In genomic region chr3:41267975-41268640, GRCh38 we compare ENCODE assay signal across 10 cellular contexts.
DNase-seq lines count a peak whose midpoint lies in the region; ATAC-seq and TF ChIP-seq lines count a peak whose summit lies in the region.
"Had no signal": no experiment of that assay in that cellular context is flagged by ENCODE, and none has a peak within 500 bp of the region (broad histone marks: within the 10 kb centered on the region; RNA-seq: fewer than 3 reads in every experiment).

No MANE protein-coding gene starts in this region.

- H3K36me3 ChIP-seq in spleen: no peaks in the 10 kb centered on the region

- H3K27ac ChIP-seq in spleen: no peak overlapping the region

- no peak for TF ChIP-seq POLR2A in spleen (IDR thresholded peaks at IDR 0.05)

- intact Hi-C loops in spleen (cut with DNase I; ENCODE audit: low total_unique reads) (no loop called here), CD14-positive monocyte (cut with micrococcal nuclease) (no loop called here)

- H3K9me3 Mint-ChIP-seq in chondrocyte (ENCODE audit: low read depth): peaks cover 5% of the 10 kb centered on the region
- H3K9me3 Mint-ChIP-seq in CD14-positive monocyte: peaks cover 0 to 28% (median 10%) of the 10 kb centered on the region in 7 donors

- peaks cover 3% of the 10 kb centered on the region for H3K36me3 Mint-ChIP-seq in chondrocyte (ENCODE audit: low read depth)
- no peaks in the 10 kb centered on the region for H3K36me3 Mint-ChIP-seq in CD14-positive monocyte
- H3K36me3 Mint-ChIP-seq: natural killer cell had no signal

- TF ChIP-seq CTCF in chondrocyte (IDR thresholded peaks at IDR 0.05) (no peak), spleen (IDR thresholded peaks at IDR 0.05 in 8 of 11, conservative IDR thresholded peaks at IDR 0.05 in 3 of 11) (no peak), CD14-positive monocyte (IDR thresholded peaks at IDR 0.05) (no peak)

- H3K4me3 ChIP-seq in spleen: no peak overlapping the region

- H3K4me1 Mint-ChIP-seq in chondrocyte (ENCODE audit: low read depth) (peaks cover 22% of the 10 kb centered on the region), CD14-positive monocyte (no peaks in the 10 kb centered on the region)
- H3K4me1 Mint-ChIP-seq: natural killer cell had no signal

- no peak overlapping the region for H3K4me3 Mint-ChIP-seq in chondrocyte (ENCODE audit: unreplicated experiment)
- H3K4me3 Mint-ChIP-seq in CD14-positive monocyte: no peak overlapping the region
- H3K4me3 Mint-ChIP-seq: natural killer cell had no signal

- no peaks in the 10 kb centered on the region for H3K27me3 ChIP-seq in spleen (replicated peaks in 1 of 7)

- peaks cover 0 to 13% (median 4%) of the 10 kb centered on the region in 6 donors for H3K4me1 ChIP-seq in spleen

- DNase-seq in DMS 273 (lab: John Stamatoyannopoulos, UW; ENCODE audit: unreplicated experiment) (peak; percentile 23), DMS 273 treated with DMSO at 0.1 percent for 48 hours (lab: John Stamatoyannopoulos, UW) (no peak), NCI-H460 (ENCODE audit: extremely low read depth, low read depth) (peak; percentile 95), chondrocyte (ENCODE audit: low spot score) (no peak), renal cortical epithelial cell (ENCODE audit: low read depth) (peak; percentile 95), spleen (no peak), CD14-positive monocyte (ENCODE audit: low spot score) (no peak)
- DNase-seq: natural killer cell, NCI-H1105 had no signal

- 87 to 92% (median 90%) methylated on average over 8 of the region's 8 CpGs for WGBS in spleen, 5 donors

- no peak for ATAC-seq in GM21423 (IDR thresholded peaks at IDR 0.05; ENCODE audit: unreplicated experiment)
- ATAC-seq: natural killer cell had no signal

- H3K27me3 Mint-ChIP-seq in chondrocyte (ENCODE audit: low read depth) (no peaks in the 10 kb centered on the region), CD14-positive monocyte (ENCODE audit: low read depth in 3 of 3) (peaks cover 0 to 1% (median 0%) of the 10 kb centered on the region in 3 donors)

- peaks cover 0 to 27% (median 12%) of the 10 kb centered on the region in 8 donors for H3K9me3 ChIP-seq in spleen

- peak overlapping the region; percentile 63 for H3K27ac Mint-ChIP-seq in chondrocyte (ENCODE audit: unreplicated experiment)
- no peak overlapping the region for H3K27ac Mint-ChIP-seq in CD14-positive monocyte
- H3K27ac Mint-ChIP-seq: natural killer cell had no signal

Comparison
In these comparisons a context has a peak if more than half of its experiments do, and no peak if none do; other contexts are left out.
1. DNase-seq: peak in DMS 273 (single experiment), NCI-H460 (single experiment) and renal cortical epithelial cell (single experiment); none in DMS 273 treated with DMSO at 0.1 percent for 48 hours (single experiment), chondrocyte (single experiment), spleen (single experiment) and CD14-positive monocyte (single experiment).